In the genomic region with DNA sequence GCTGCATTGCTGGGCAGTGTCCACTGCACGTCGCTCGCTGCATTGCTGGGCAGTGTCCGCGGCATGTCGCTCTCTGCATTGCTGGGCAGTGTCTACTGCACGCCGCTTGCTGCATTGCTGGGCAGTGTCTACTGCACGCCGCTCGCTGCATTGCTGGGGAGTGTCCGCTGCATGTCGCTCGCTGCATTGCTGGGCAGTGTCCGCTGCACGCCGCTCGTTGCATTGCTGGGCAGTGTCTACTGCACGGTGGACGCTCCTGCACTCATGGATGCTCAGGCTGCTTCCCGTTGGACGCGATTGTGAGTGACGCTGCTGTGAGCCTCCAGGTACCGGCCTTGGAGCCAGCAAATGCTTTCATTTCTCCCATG, we compare ENCODE assay signal across 23 cellular contexts.
"Had no signal": no experiment of that assay in that cellular context is flagged by ENCODE, and none has a peak within 500 bp of the region (broad histone marks: within the 10 kb centered on the region; RNA-seq: fewer than 3 reads in every experiment).

No MANE protein-coding gene starts in this region.

- H3K27me3 ChIP-seq: foreskin keratinocyte, pancreas, right lobe of liver, upper lobe of left lung, vagina had no signal

- H3K4me3 Mint-ChIP-seq: endodermal cell; nephron progenitor cell; stimulated activated memory B cell treated with anti-CD40 and anti-IgM and Interleukin-4, amounts not matched to agents 10 μg/mL and 1 μg/mL and 100 μg/mL, for 72 hours; stimulated activated naive CD8-positive, alpha-beta T cell treated with anti-CD3 and anti-CD28 coated beads, Interleukin-15, Interleukin-2, amounts not matched to agents 100 ng/mL and 50 ng/mL, for 24 hours had no signal

- H3K27ac Mint-ChIP-seq: endodermal cell; naive thymus-derived CD4-positive, alpha-beta T cell; nephron progenitor cell; progenitor cell of endocrine pancreas; stimulated activated memory B cell treated with anti-CD40 and anti-IgM and Interleukin-4, amounts not matched to agents 10 μg/mL and 1 μg/mL and 100 μg/mL, for 72 hours; stimulated activated naive CD8-positive, alpha-beta T cell treated with anti-CD3 and anti-CD28 coated beads, Interleukin-15, Interleukin-2, amounts not matched to agents 100 ng/mL and 50 ng/mL, for 24 hours had no signal

- H3K9me3 ChIP-seq: left lung, pancreas, right lobe of liver, upper lobe of left lung, vagina had no signal

- H3K4me3 ChIP-seq: coronary artery, heart right ventricle, left lung, lung, pancreas, right lobe of liver, tibial artery, upper lobe of left lung, vagina had no signal

- DNase-seq: effector CD4-positive, alpha-beta T cell; endodermal cell; erythroblast; foreskin keratinocyte; hypothalamus; left lung; mesenchymal stem cell; naive thymus-derived CD4-positive, alpha-beta T cell; nephron progenitor cell; stimulated activated CD4-positive, alpha-beta T cell treated with anti-CD3 and anti-CD28 coated beads, Interleukin-15, amount 100 ng/mL, for 24 hours; stimulated activated CD4-positive, alpha-beta T cell treated with anti-CD3 and anti-CD28 coated beads, Interleukin-1b, Interleukin-23, amount 100 ng/mL, for 48 hours; stimulated activated CD4-positive, alpha-beta T cell treated with anti-CD3 and anti-CD28 coated beads, Interleukin-4, amount 100 ng/mL, for 24 hours; tibial artery; upper lobe of left lung had no signal

- H3K9me3 Mint-ChIP-seq: endodermal cell; stimulated activated naive CD8-positive, alpha-beta T cell treated with anti-CD3 and anti-CD28 coated beads, Interleukin-15, Interleukin-2, amounts not matched to agents 100 ng/mL and 50 ng/mL, for 24 hours had no signal

- H3K36me3 ChIP-seq: heart right ventricle, left lung, pancreas, right lobe of liver, tibial artery, upper lobe of left lung, vagina had no signal

- H3K27ac ChIP-seq: coronary artery, foreskin keratinocyte, heart right ventricle, left lung, pancreas, right lobe of liver, tibial artery, upper lobe of left lung, vagina had no signal

- H3K36me3 Mint-ChIP-seq: stimulated activated memory B cell treated with anti-CD40 and anti-IgM and Interleukin-4, amounts not matched to agents 10 μg/mL and 1 μg/mL and 100 μg/mL, for 72 hours had no signal

- H3K4me1 Mint-ChIP-seq: endodermal cell; nephron progenitor cell; stimulated activated memory B cell treated with anti-CD40 and anti-IgM and Interleukin-4, amounts not matched to agents 10 μg/mL and 1 μg/mL and 100 μg/mL, for 72 hours had no signal

- H3K4me1 ChIP-seq: foreskin keratinocyte, heart right ventricle, left lung, pancreas, right lobe of liver, tibial artery, upper lobe of left lung, vagina had no signal

- ATAC-seq: foreskin keratinocyte; left lung; pancreas; right lobe of liver; stimulated activated memory B cell treated with anti-CD40 and anti-IgM and Interleukin-4, amounts not matched to agents 10 μg/mL and 1 μg/mL and 100 μg/mL, for 72 hours had no signal
